ENCODE assay signal across 7 cellular contexts in the genomic region with DNA sequence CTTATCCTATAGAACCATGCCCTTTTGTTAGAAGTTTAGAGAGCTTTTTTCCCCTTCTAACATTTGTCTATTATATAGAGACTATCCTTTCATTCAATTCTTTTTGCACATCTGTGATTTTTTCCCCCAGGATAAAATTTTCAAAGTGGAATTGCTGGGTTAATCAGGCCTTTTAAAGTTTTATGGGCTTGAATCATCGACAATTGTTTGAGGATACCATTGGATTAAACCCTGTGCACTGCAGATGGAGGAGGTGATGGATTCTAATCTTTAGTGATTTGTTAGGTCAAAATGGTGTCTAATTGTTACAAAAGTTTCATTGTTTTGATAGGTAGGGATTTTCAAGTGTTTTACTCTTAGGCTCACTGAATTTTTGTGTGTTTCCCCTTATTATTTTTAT.
"Had no signal": no experiment of that assay in that cellular context is flagged by ENCODE, and none has a peak within 500 bp of the region (broad histone marks: within the 10 kb centered on the region; RNA-seq: fewer than 3 reads in every experiment).

No MANE protein-coding gene starts in this region.

- H3K27ac Mint-ChIP-seq: IgD-negative memory B cell had no signal

- H3K27ac ChIP-seq: HL-60 had no signal

- H3K36me3 Mint-ChIP-seq: IgD-negative memory B cell had no signal

- H3K4me3 ChIP-seq: K562 had no signal

- DNase-seq: IMR-90, KBM-7, KG1 had no signal

- ATAC-seq: HepG2, K562 had no signal

- H3K4me1 Mint-ChIP-seq: IgD-negative memory B cell had no signal

- H3K4me3 Mint-ChIP-seq: IgD-negative memory B cell had no signal
